Comparison of ENCODE assay signal across 22 cellular contexts in genomic region chr1:68344208-68344607, GRCh38.
"Had no signal": no experiment of that assay in that cellular context is flagged by ENCODE, and none has a peak within 500 bp of the region (broad histone marks: within the 10 kb centered on the region; RNA-seq: fewer than 3 reads in every experiment).

No MANE protein-coding gene starts in this region.

- DNase-seq: activated CD4-positive, alpha-beta T cell treated with anti-CD3 and anti-CD28 coated beads for 48 hours; activated CD4-positive, alpha-beta T cell treated with anti-CD3 and anti-CD28 coated beads, Interleukin-2, amount 50 U/mL, for 4 hours; activated CD4-positive, CD25-positive, alpha-beta regulatory T cell treated with anti-CD3 and anti-CD28 coated beads, Interleukin-2, amount 50 U/mL, for 72 hours; activated CD8-positive, alpha-beta memory T cell treated with anti-CD3 and anti-CD28 coated beads for 24 hours; activated effector memory CD4-positive, alpha-beta T cell treated with anti-CD3 and anti-CD28 coated beads, Interleukin-2, amount 50 U/mL, for 16 hours; activated naive CD4-positive, alpha-beta T cell treated with anti-CD3 and anti-CD28 coated beads for 36 hours; activated naive CD8-positive, alpha-beta T cell treated with anti-CD3 and anti-CD28 coated beads for 36 hours; activated T-cell treated with anti-CD3 and anti-CD28 coated beads, Interleukin-2, amount 50 U/mL, for 4 hours; caudate nucleus; KG1; NCI-H1048; NCI-H146; NCI-H187 treated with DMSO at 0.1 percent for 48 hours; NCI-H2171; NCI-H226; NCI-H510A; SJCRH30 had no signal

- H3K27ac ChIP-seq: PC-9, SJCRH30 had no signal

- H3K9me3 Mint-ChIP-seq: activated naive CD8-positive, alpha-beta T cell treated with anti-CD3 and anti-CD28 coated beads for 36 hours; T-helper 1 cell treated with Interleukin-12 subunit alpha and Interleukin-12 subunit beta and Interleukin-4 antibody, amounts not matched to agents 30 μg/mL and 1 μg/mL, for 36 hours had no signal

- H3K4me2 ChIP-seq: PC-9 had no signal

- H2AFZ ChIP-seq: PC-9 had no signal

- H3K4me1 ChIP-seq: SJCRH30 had no signal

- H3K4me3 ChIP-seq: PC-9, SJCRH30 had no signal

- ATAC-seq: activated T-cell treated with anti-CD3 and anti-CD28 coated beads, Interleukin-2, amount 50 U/mL, for 4 hours; Right ventricle myocardium inferior; WTC11 had no signal

- H3K4me1 Mint-ChIP-seq: activated naive CD8-positive, alpha-beta T cell treated with anti-CD3 and anti-CD28 coated beads for 36 hours had no signal

- H3K27ac Mint-ChIP-seq: activated naive CD4-positive, alpha-beta T cell treated with anti-CD3 and anti-CD28 coated beads for 36 hours; activated naive CD8-positive, alpha-beta T cell treated with anti-CD3 and anti-CD28 coated beads for 36 hours; IgD-negative memory B cell; T-helper 1 cell treated with Interleukin-12 subunit alpha and Interleukin-12 subunit beta and Interleukin-4 antibody, amounts not matched to agents 30 μg/mL and 1 μg/mL, for 36 hours; WTC11 had no signal

- H3K9me3 ChIP-seq: SJCRH30 had no signal

- H3K27me3 Mint-ChIP-seq: IgD-negative memory B cell had no signal

- H3K36me3 ChIP-seq: SJCRH30 had no signal

- H3K36me3 Mint-ChIP-seq: activated naive CD8-positive, alpha-beta T cell treated with anti-CD3 and anti-CD28 coated beads for 36 hours; IgD-negative memory B cell; WTC11 had no signal

- H3K4me3 Mint-ChIP-seq: activated naive CD4-positive, alpha-beta T cell treated with anti-CD3 and anti-CD28 coated beads for 36 hours; activated naive CD8-positive, alpha-beta T cell treated with anti-CD3 and anti-CD28 coated beads for 36 hours; activated T-cell treated with anti-CD3 and anti-CD28 coated beads, Interleukin-2, amount 50 U/mL, for 4 hours; IgD-negative memory B cell; T-helper 1 cell treated with Interleukin-12 subunit alpha and Interleukin-12 subunit beta and Interleukin-4 antibody, amounts not matched to agents 30 μg/mL and 1 μg/mL, for 36 hours; WTC11 had no signal

- H3K27me3 ChIP-seq: SJCRH30 had no signal
